22 cellular contexts compared by ENCODE assay signal in genomic region chr18:3346487-3346886, GRCh38.
A peak's percentile ranks its signal among the peaks of the same experiment; 100 is the strongest.
DNase-seq lines count a peak whose midpoint lies in the region; ATAC-seq and TF ChIP-seq lines count a peak whose summit lies in the region.
"Had no signal": no experiment of that assay in that cellular context is flagged by ENCODE, and none has a peak within 500 bp of the region (broad histone marks: within the 10 kb centered on the region; RNA-seq: fewer than 3 reads in every experiment).

No MANE protein-coding gene starts in this region.

- peaks cover 6% of the 10 kb centered on the region for H3K36me3 Mint-ChIP-seq in nephron (ENCODE audit: low read depth)
- H3K36me3 Mint-ChIP-seq: CD4-positive, alpha-beta memory T cell had no signal

- ATAC-seq in GM18873 (IDR thresholded peaks at IDR 0.05; ENCODE audit: low FRiP score, unreplicated experiment): no peak
- ATAC-seq: HCT116 had no signal

- no peak for TF ChIP-seq CTCF in nephron (IDR thresholded peaks at IDR 0.05; ENCODE audit: unreplicated experiment in 3 of 3)

- peaks cover 7% of the 10 kb centered on the region for H3K27me3 Mint-ChIP-seq in nephron (ENCODE audit: low read depth)

- H3K4me1 ChIP-seq in adipocyte (ENCODE audit: control insufficient read depth, insufficient read depth, low read length): peaks cover 14% of the 10 kb centered on the region

- H3K27ac Mint-ChIP-seq in nephron: peak overlapping the region; percentile 13 to 89 (median 89)
- H3K27ac Mint-ChIP-seq: CD4-positive, alpha-beta memory T cell had no signal

- no peaks in the 10 kb centered on the region for H3K9me3 Mint-ChIP-seq in nephron

- H3K36me3 ChIP-seq in adipocyte (ENCODE audit: control insufficient read depth, insufficient read depth, low read length, severe bottlenecking): no peaks in the 10 kb centered on the region

- no peaks in the 10 kb centered on the region for H3K27me3 ChIP-seq in adipocyte (replicated peaks; ENCODE audit: control insufficient read depth, insufficient read depth, low read length)

- no peaks in the 10 kb centered on the region for H3K9me3 ChIP-seq in adipocyte (ENCODE audit: control insufficient read depth, low read length)

- H3K27ac ChIP-seq in epithelial cell of prostate: peak overlapping the region; percentile 55
- H3K27ac ChIP-seq: PC-9 had no signal

- no peak overlapping the region for H3K4me3 Mint-ChIP-seq in nephron
- H3K4me3 Mint-ChIP-seq: CD4-positive, alpha-beta memory T cell had no signal

- no peak overlapping the region for H3K9ac ChIP-seq in adipocyte (ENCODE audit: low read length)

- DNase-seq in HCEC 1CT (peak; percentile 45), adipocyte (ENCODE audit: low read depth) (peak; percentile 38), epithelial cell of prostate (ENCODE audit: low read depth, low spot score) (no peak), SHP77 (lab: John Stamatoyannopoulos, UW) (no peak)
- no peak for DNase-seq in activated effector memory CD4-positive, alpha-beta T cell treated with Interleukin-2 at 50 U/mL for 16 hours
- no peak for DNase-seq in effector CD8-positive, alpha-beta T cell (lab: John Stamatoyannopoulos, UW)
- DNase-seq: C1 segment of cervical spinal cord; CD4-positive, alpha-beta memory T cell; COR-L47; DMS53; GF-D8; NCI-H1092; NCI-H1417 treated with DMSO at 0.1 percent for 48 hours; NCI-H1694 treated with DMSO at 0.1 percent for 48 hours; NCI-H2081 treated with DMSO at 0.1 percent for 48 hours; NCI-H2171 treated with DMSO at 0.1 percent for 48 hours; NK-92 treated with Interleukin-12 subunit alpha and Interleukin-12 subunit beta, amount 100 ng/mL, for 24 hours; PC-9; SHP77 treated with DMSO at 0.1 percent for 48 hours had no signal

- H3K4me3 ChIP-seq in adipocyte (ENCODE audit: low read length): no peak overlapping the region
- H3K4me3 ChIP-seq: PC-9 had no signal

- peaks cover 19% of the 10 kb centered on the region for H3K4me1 Mint-ChIP-seq in nephron
- H3K4me1 Mint-ChIP-seq: CD4-positive, alpha-beta memory T cell had no signal

Comparison
In these comparisons a context has a peak if more than half of its experiments do, and no peak if none do; other contexts are left out.
1. DNase-seq: peak in HCEC 1CT (single experiment) and adipocyte (single experiment); none in epithelial cell of prostate (single experiment), SHP77 (0 of 2), activated effector memory CD4-positive, alpha-beta T cell treated with Interleukin-2 at 50 U/mL for 16 hours (single experiment) and effector CD8-positive, alpha-beta T cell (single experiment).